Comparison of ENCODE assay signal across 19 cellular contexts in genomic region chr12:58521796-58522195, GRCh38.
DNase-seq lines count a peak whose midpoint lies in the region; ATAC-seq, FAIRE-seq and TF ChIP-seq lines count a peak whose summit lies in the region.
"Had no signal": no experiment of that assay in that cellular context is flagged by ENCODE, and none has a peak within 500 bp of the region (broad histone marks: within the 10 kb centered on the region; RNA-seq: fewer than 3 reads in every experiment).

No MANE protein-coding gene starts in this region.

- H2AFZ ChIP-seq in mesenchymal stem cell (ENCODE audit: low read depth, low read length), result no peak overlapping the region

- no peak for FAIRE-seq in A549 (lab: Jason Lieb, UNC)
- FAIRE-seq: H1 had no signal

- no peaks in the 10 kb centered on the region for H3K36me3 ChIP-seq in mesenchymal stem cell (ENCODE audit: control insufficient read depth in 1 of 2, insufficient read depth in 2 of 2, low read depth in 1 of 2, low read length in 2 of 2)
- H3K36me3 ChIP-seq: HAP-1 had no signal

- no peak overlapping the region for H3K23ac ChIP-seq in mesenchymal stem cell (ENCODE audit: low read length in 2 of 2)

- peak overlapping the region in 1 of 2 experiments; percentile 42; a peak in 1 of 6 replicates for H3K27ac ChIP-seq in A549
- no peak overlapping the region for H3K27ac ChIP-seq in mesenchymal stem cell (ENCODE audit: low read length, poor library complexity, severe bottlenecking)
- H3K27ac ChIP-seq: 22Rv1 had no signal

- TF ChIP-seq POLR2A in A549 (IDR thresholded peaks at IDR 0.05; ENCODE audit: low read length), result no peak

- ATAC-seq in A549, result peak in 1 of 2 experiments; percentile 69; a peak in 2 of 6 replicates

- TF ChIP-seq CTCF in A549 (IDR thresholded peaks at IDR 0.05) (no peak), foreskin fibroblast (IDR thresholded peaks at IDR 0.05; ENCODE audit: low read depth, low read length) (no peak), CD14-positive monocyte (IDR thresholded peaks at IDR 0.05) (no peak)

- no peaks in the 10 kb centered on the region for H3K27me3 ChIP-seq in mesenchymal stem cell (ENCODE audit: control insufficient read depth in 1 of 2, insufficient read depth in 1 of 2, low read length in 2 of 2)

- no peaks in the 10 kb centered on the region for H3K4me1 Mint-ChIP-seq in CD14-positive monocyte
- H3K4me1 Mint-ChIP-seq: B cell; CD4-positive, alpha-beta memory T cell; IgD-negative memory B cell had no signal

- no peak overlapping the region for H2BK5ac ChIP-seq in mesenchymal stem cell (ENCODE audit: low read depth, low read length, poor library complexity, severe bottlenecking)

- H3K18ac ChIP-seq in mesenchymal stem cell (ENCODE audit: low read depth in 1 of 2, low read length in 2 of 2), result no peak overlapping the region

- peaks cover 4% of the 10 kb centered on the region; the same call in 1 of the 3 replicates for H3K4me1 ChIP-seq in A549
- H3K4me1 ChIP-seq in mesenchymal stem cell (ENCODE audit: control insufficient read depth, insufficient read depth, low read depth, low read length), result no peaks in the 10 kb centered on the region
- H3K4me1 ChIP-seq: HAP-1 had no signal

- H4K91ac ChIP-seq in mesenchymal stem cell (ENCODE audit: low read length), result no peak overlapping the region

- H3K4me2 ChIP-seq in A549 (peak overlapping the region; percentile 21; the same call in 1 of the 3 replicates), mesenchymal stem cell (ENCODE audit: low read length, poor library complexity, severe bottlenecking) (no peak overlapping the region)

- no peak overlapping the region for H2BK12ac ChIP-seq in mesenchymal stem cell (ENCODE audit: low read length in 2 of 2)

- H3K14ac ChIP-seq in mesenchymal stem cell (ENCODE audit: low read length in 2 of 2), result no peak overlapping the region

- H2BK120ac ChIP-seq in mesenchymal stem cell (ENCODE audit: low read depth, low read length), result no peak overlapping the region

- no peak overlapping the region for H3K27ac Mint-ChIP-seq in CD14-positive monocyte
- H3K27ac Mint-ChIP-seq: B cell; CD4-positive, alpha-beta memory T cell had no signal

- H3K27me3 Mint-ChIP-seq in CD14-positive monocyte (ENCODE audit: low read depth in 3 of 3), result peaks cover 0 to 2% (median 2%) of the 10 kb centered on the region in 3 donors
- H3K27me3 Mint-ChIP-seq: B cell; CD4-positive, alpha-beta memory T cell; IgD-negative memory B cell had no signal

- H3K9me3 ChIP-seq in A549, result peaks cover 24% of the 10 kb centered on the region
- peaks cover 23% of the 10 kb centered on the region for H3K9me3 ChIP-seq in mesenchymal stem cell (ENCODE audit: control insufficient read depth, low read length)
- H3K9me3 ChIP-seq: HAP-1 had no signal

- H4K8ac ChIP-seq in mesenchymal stem cell (ENCODE audit: low read length), result no peak overlapping the region

- no peak overlapping the region for H3K4ac ChIP-seq in mesenchymal stem cell (ENCODE audit: low read depth in 1 of 2, low read length in 2 of 2)

- 10% methylated on average over 1 of the region's 1 CpG for WGBS in A549 (ENCODE audit: missing lambda C conversion rate)
- no CpG with 5 or more reads among the region's 1 CpG for WGBS in mesenchymal stem cell

- no peak overlapping the region for H3K9ac ChIP-seq in mesenchymal stem cell (ENCODE audit: low read length)

- H3K36me3 Mint-ChIP-seq in CD14-positive monocyte, result no peaks in the 10 kb centered on the region
- H3K36me3 Mint-ChIP-seq: IgD-negative memory B cell had no signal

- POLR2A ChIA-PET in A549 (lab: Yijun Ruan, JAX), result no interaction called here

- TF ChIP-seq EP300 in A549 (IDR thresholded peaks at IDR 0.05), result no peak

- peaks cover 13 to 19% (median 14%) of the 10 kb centered on the region in 7 donors for H3K9me3 Mint-ChIP-seq in CD14-positive monocyte

- H3K4me3 Mint-ChIP-seq in CD14-positive monocyte, result no peak overlapping the region
- H3K4me3 Mint-ChIP-seq: B cell; CD4-positive, alpha-beta memory T cell; IgD-negative memory B cell had no signal

- no peaks in the 10 kb centered on the region for H3K79me1 ChIP-seq in mesenchymal stem cell (replicated peaks; ENCODE audit: low read length, poor library complexity, severe bottlenecking)

- TF ChIP-seq RAD21 in A549 (conservative IDR thresholded peaks at IDR 0.05 in 1 of 2, IDR thresholded peaks at IDR 0.05 in 1 of 2), result no peak

- H2AK5ac ChIP-seq in mesenchymal stem cell (ENCODE audit: low read length, severe bottlenecking), result no peak overlapping the region

- DNase-seq in A549 (ENCODE audit: low read depth in 1 of 2, low spot score in 1 of 2), result no peak
- peak; percentile 45 for DNase-seq in HCEC 1CT
- DNase-seq in T1000 (lab: John Stamatoyannopoulos, UW), result peak; percentile 4
- DNase-seq in foreskin fibroblast, result peak; percentile 20 to 30
- no peak for DNase-seq in CD14-positive monocyte (ENCODE audit: low spot score)
- DNase-seq in NCI-H2227 (lab: John Stamatoyannopoulos, UW; ENCODE audit: unreplicated experiment), result no peak
- DNase-seq in NCI-H748 treated with DMSO at 0.1 percent for 48 hours (lab: John Stamatoyannopoulos, UW), result no peak
- no peak for DNase-seq in mesenchymal stem cell
- DNase-seq: ACHN; C1 segment of cervical spinal cord; CD4-positive, alpha-beta memory T cell; DMS79; GF-D8; KG1 had no signal

- intact Hi-C loops in CD14-positive monocyte (cut with micrococcal nuclease), result no loop called here

- CTCF ChIA-PET in A549 (lab: Yijun Ruan, JAX), result interaction anchor here (0.9 kb wide), 1 partner anchor 9 kb away, joined by 3 read pairs; no protein-coding TSS in a partner anchor

- H2BK15ac ChIP-seq in mesenchymal stem cell (ENCODE audit: low read depth, poor library complexity, severe bottlenecking), result no peak overlapping the region

- H3K4me3 ChIP-seq in A549, result no peak overlapping the region
- H3K4me3 ChIP-seq in foreskin fibroblast (ENCODE audit: low read depth in 1 of 2, low read length in 2 of 2), result no peak overlapping the region
- no peak overlapping the region for H3K4me3 ChIP-seq in mesenchymal stem cell (ENCODE audit: insufficient read depth in 1 of 2, low read depth in 1 of 2, low read length in 2 of 2)
- H3K4me3 ChIP-seq: HAP-1 had no signal

TF ChIP-seq in A549, 52 proteins besides CTCF, POLR2A, EP300 and RAD21:
- TF ChIP-seq FOXS1 (CRISPR knock-in tag; IDR thresholded peaks at IDR 0.05) (no peak), USF2 (IDR thresholded peaks at IDR 0.05) (no peak), RNF2 (IDR thresholded peaks at IDR 0.05; ENCODE audit: borderline replicate concordance, low read depth) (no peak), NPAS2 (CRISPR knock-in tag; IDR thresholded peaks at IDR 0.05; ENCODE audit: borderline replicate concordance) (no peak), CBX8 (IDR thresholded peaks at IDR 0.05) (no peak), EHMT2 (IDR thresholded peaks at IDR 0.05; ENCODE audit: low read depth) (no peak), CBX2 (IDR thresholded peaks at IDR 0.05; ENCODE audit: borderline replicate concordance, low read depth) (no peak), CHD2 (IDR thresholded peaks at IDR 0.05; ENCODE audit: low read length, partially characterized antibody) (no peak), POLR2AphosphoS2 (conservative IDR thresholded peaks at IDR 0.05; ENCODE audit: low read length) (no peak), NR3C1 (IDR thresholded peaks at IDR 0.05) (no peak), PHF8 (IDR thresholded peaks at IDR 0.05; ENCODE audit: borderline replicate concordance, low read depth) (no peak), NFE2L2 (conservative IDR thresholded peaks at IDR 0.05; ENCODE audit: low read length) (no peak), ZFP36 (IDR thresholded peaks at IDR 0.05; ENCODE audit: borderline replicate concordance, partially characterized antibody) (no peak)
- TF ChIP-seq, protein P1, sequence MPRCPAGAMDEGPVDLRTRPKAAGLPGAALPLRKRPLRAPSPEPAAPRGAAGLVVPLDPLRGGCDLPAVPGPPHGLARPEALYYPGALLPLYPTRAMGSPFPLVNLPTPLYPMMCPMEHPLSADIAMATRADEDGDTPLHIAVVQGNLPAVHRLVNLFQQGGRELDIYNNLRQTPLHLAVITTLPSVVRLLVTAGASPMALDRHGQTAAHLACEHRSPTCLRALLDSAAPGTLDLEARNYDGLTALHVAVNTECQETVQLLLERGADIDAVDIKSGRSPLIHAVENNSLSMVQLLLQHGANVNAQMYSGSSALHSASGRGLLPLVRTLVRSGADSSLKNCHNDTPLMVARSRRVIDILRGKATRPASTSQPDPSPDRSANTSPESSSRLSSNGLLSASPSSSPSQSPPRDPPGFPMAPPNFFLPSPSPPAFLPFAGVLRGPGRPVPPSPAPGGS (IDR thresholded peaks at IDR 0.05), result no peak
- TF ChIP-seq, protein P2, sequence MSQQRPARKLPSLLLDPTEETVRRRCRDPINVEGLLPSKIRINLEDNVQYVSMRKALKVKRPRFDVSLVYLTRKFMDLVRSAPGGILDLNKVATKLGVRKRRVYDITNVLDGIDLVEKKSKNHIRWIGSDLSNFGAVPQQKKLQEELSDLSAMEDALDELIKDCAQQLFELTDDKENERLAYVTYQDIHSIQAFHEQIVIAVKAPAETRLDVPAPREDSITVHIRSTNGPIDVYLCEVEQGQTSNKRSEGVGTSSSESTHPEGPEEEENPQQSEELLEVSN (IDR thresholded peaks at IDR 0.05; ENCODE audit: borderline replicate concordance, low read depth), result no peak
- TF ChIP-seq, protein P3, sequence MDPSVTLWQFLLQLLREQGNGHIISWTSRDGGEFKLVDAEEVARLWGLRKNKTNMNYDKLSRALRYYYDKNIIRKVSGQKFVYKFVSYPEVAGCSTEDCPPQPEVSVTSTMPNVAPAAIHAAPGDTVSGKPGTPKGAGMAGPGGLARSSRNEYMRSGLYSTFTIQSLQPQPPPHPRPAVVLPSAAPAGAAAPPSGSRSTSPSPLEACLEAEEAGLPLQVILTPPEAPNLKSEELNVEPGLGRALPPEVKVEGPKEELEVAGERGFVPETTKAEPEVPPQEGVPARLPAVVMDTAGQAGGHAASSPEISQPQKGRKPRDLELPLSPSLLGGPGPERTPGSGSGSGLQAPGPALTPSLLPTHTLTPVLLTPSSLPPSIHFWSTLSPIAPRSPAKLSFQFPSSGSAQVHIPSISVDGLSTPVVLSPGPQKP (IDR thresholded peaks at IDR 0.05; ENCODE audit: low read depth, low read length), result no peak

Comparison
In these comparisons a context has a peak if more than half of its experiments do, and no peak if none do; other contexts are left out.
1. DNase-seq: peak in HCEC 1CT (single experiment), T1000 (single experiment) and foreskin fibroblast (2 of 2); none in A549 (0 of 2), CD14-positive monocyte (single experiment), NCI-H2227 (single experiment), NCI-H748 treated with DMSO at 0.1 percent for 48 hours (single experiment) and mesenchymal stem cell (single experiment).